ENCODE assay signal across 20 cellular contexts in the genomic region with DNA sequence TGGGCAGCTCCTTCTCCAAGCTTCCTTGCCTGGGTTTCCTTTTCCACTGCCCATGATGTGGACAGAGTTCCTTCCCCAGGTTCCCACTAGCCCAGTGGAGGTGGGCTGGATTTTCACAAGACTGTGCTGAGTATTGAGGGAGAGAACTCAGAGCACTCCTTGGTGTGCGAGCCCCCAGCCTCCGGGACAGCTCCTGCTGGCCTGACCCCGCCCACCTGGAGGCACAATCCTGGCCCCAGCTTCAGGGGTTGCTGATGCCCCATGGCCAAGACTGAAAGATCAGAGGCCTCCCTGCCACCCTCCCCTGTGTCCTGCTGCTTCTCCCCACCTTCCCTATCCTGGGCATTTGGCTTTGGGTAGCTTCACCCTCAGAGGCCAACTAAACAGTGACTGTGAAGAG. TPM values are rescaled to one million over a fixed set of nuclear protein-coding genes. Genes with fewer than 3 reads are reported as not detected.
DNase-seq lines count a peak whose midpoint lies in the region; ATAC-seq and TF ChIP-seq lines count a peak whose summit lies in the region.
"Had no signal": no experiment of that assay in that cellular context is flagged by ENCODE, and none has a peak within 500 bp of the region (broad histone marks: within the 10 kb centered on the region; RNA-seq: fewer than 3 reads in every experiment).

No MANE protein-coding gene starts in this region.

- H3K27me3 ChIP-seq in heart left ventricle: peaks cover 0 to 32% (median 7%) of the 10 kb centered on the region in 9 donors
- peaks cover 81% of the 10 kb centered on the region for H3K27me3 ChIP-seq in H7 (ENCODE audit: control insufficient read depth, insufficient read depth, low read length)
- no peaks in the 10 kb centered on the region for H3K27me3 ChIP-seq in thyroid gland

- H3K27ac Mint-ChIP-seq in stimulated activated memory B cell treated with anti-CD40 and anti-IgM and Interleukin-4, amounts not matched to agents 10 μg/mL and 1 μg/mL and 100 μg/mL, for 72 hours: no peak overlapping the region
- H3K27ac Mint-ChIP-seq: CD4-positive, alpha-beta memory T cell; HFFc6 had no signal

- peak; percentile 27 for DNase-seq in activated CD4-positive, CD25-positive, alpha-beta regulatory T cell treated with anti-CD3 and anti-CD28 coated beads, Interleukin-2, amount 50 U/mL, for 72 hours
- DNase-seq in Right ventricle myocardium superior (peak; percentile 26), heart left ventricle (no peak), H7 (peak; percentile 53), posterior vena cava (ENCODE audit: low spot score) (peak; percentile 30), thyroid gland (no peak)
- DNase-seq: 8988T; Calu3; CD4-positive, alpha-beta memory T cell; DMS 273 treated with DMSO at 0.1 percent for 48 hours; DND-41; EL; GM23248; HCEC 1CT; HFFc6 had no signal

- H3K9me3 ChIP-seq in heart left ventricle (no peaks in the 10 kb centered on the region), thyroid gland (no peaks in the 10 kb centered on the region)
- H3K9me3 ChIP-seq: BLaER1 had no signal

- no peak for TF ChIP-seq POLR2A in heart left ventricle (IDR thresholded peaks at IDR 0.05)
- TF ChIP-seq POLR2A in thyroid gland (IDR thresholded peaks at IDR 0.05): no peak

- no peak for TF ChIP-seq CTCF in heart left ventricle (IDR thresholded peaks at IDR 0.05)
- no peak for TF ChIP-seq CTCF in thyroid gland (IDR thresholded peaks at IDR 0.05)

- ATAC-seq in activated CD4-positive, CD25-positive, alpha-beta regulatory T cell treated with anti-CD3 and anti-CD28 coated beads, Interleukin-2, amount 50 U/mL, for 24 hours: no peak
- ATAC-seq in Right ventricle myocardium superior (ENCODE audit: poor library complexity) (no peak), heart left ventricle (no peak)
- ATAC-seq in stimulated activated memory B cell treated with anti-CD40 and anti-IgM and Interleukin-4, amounts not matched to agents 10 μg/mL and 1 μg/mL and 100 μg/mL, for 72 hours: no peak

- peaks cover 0 to 15% (median 13%) of the 10 kb centered on the region in 12 donors for H3K4me1 ChIP-seq in heart left ventricle
- peaks cover 12 to 13% of the 10 kb centered on the region in 2 donors for H3K4me1 ChIP-seq in thyroid gland

- H3K4me3 Mint-ChIP-seq in stimulated activated memory B cell treated with anti-CD40 and anti-IgM and Interleukin-4, amounts not matched to agents 10 μg/mL and 1 μg/mL and 100 μg/mL, for 72 hours: no peak overlapping the region
- H3K4me3 Mint-ChIP-seq: CD14-positive monocyte; CD4-positive, alpha-beta memory T cell; HFFc6 had no signal

- H3K9me3 Mint-ChIP-seq in stimulated activated memory B cell treated with anti-CD40 and anti-IgM and Interleukin-4, amounts not matched to agents 10 μg/mL and 1 μg/mL and 100 μg/mL, for 72 hours: no peaks in the 10 kb centered on the region
- H3K9me3 Mint-ChIP-seq: HFFc6 had no signal

- peaks cover 59% of the 10 kb centered on the region for H3K27me3 Mint-ChIP-seq in stimulated activated memory B cell treated with anti-CD40 and anti-IgM and Interleukin-4, amounts not matched to agents 10 μg/mL and 1 μg/mL and 100 μg/mL, for 72 hours

- H3K27ac ChIP-seq in heart left ventricle: no peak overlapping the region
- no peak overlapping the region for H3K27ac ChIP-seq in thyroid gland
- H3K27ac ChIP-seq: BLaER1, GM23248 had no signal

- H3K36me3 ChIP-seq in heart left ventricle (no peaks in the 10 kb centered on the region), H7 (replicated peaks; ENCODE audit: control insufficient read depth, insufficient read depth, low read length) (no peaks in the 10 kb centered on the region), thyroid gland (no peaks in the 10 kb centered on the region)
- H3K36me3 ChIP-seq: BLaER1 had no signal

- H3K4me1 Mint-ChIP-seq in stimulated activated memory B cell treated with anti-CD40 and anti-IgM and Interleukin-4, amounts not matched to agents 10 μg/mL and 1 μg/mL and 100 μg/mL, for 72 hours: peaks cover 27% of the 10 kb centered on the region

- intact Hi-C loops in Right ventricle myocardium superior (cut with DNase I): no loop called here
- intact Hi-C loops in heart left ventricle (cut with DNase I): loop anchor here in 1 of 10 donors (5.0 kb wide), 1 partner anchor 36 kb away; no protein-coding TSS in a partner anchor
- intact Hi-C loops in posterior vena cava (cut with DNase I): no loop called here
- intact Hi-C loops in thyroid gland (cut with DNase I): no loop called here

- no peaks in the 10 kb centered on the region for H3K36me3 Mint-ChIP-seq in stimulated activated memory B cell treated with anti-CD40 and anti-IgM and Interleukin-4, amounts not matched to agents 10 μg/mL and 1 μg/mL and 100 μg/mL, for 72 hours
- H3K36me3 Mint-ChIP-seq: CD4-positive, alpha-beta memory T cell had no signal

- WGBS in heart left ventricle, 4 donors: 70 to 100% (median 81%) methylated on average over 2 to 3 of the region's 3 CpGs
- WGBS in thyroid gland, 2 donors: 79% methylated on average over 3 of the region's 3 CpGs; no CpG with 5 or more reads in 1 of the 2 donors

- H3K4me3 ChIP-seq in heart left ventricle: no peak overlapping the region
- no peak overlapping the region for H3K4me3 ChIP-seq in H7 (ENCODE audit: insufficient read depth, low read depth, low read length)
- no peak overlapping the region for H3K4me3 ChIP-seq in thyroid gland (replicated peaks in 1 of 3)
- H3K4me3 ChIP-seq: BLaER1, GM23248 had no signal

RNA-seq across cellular contexts. Expression of a gene that starts 7.7 kb away (rescaled TPM):
- total RNA-seq in Right ventricle myocardium superior (0.16 TPM), heart left ventricle (1 to 10 TPM in 3 of 9 donors, under 1 TPM in 6; 0.19 to 2.2 (median 0.40) TPM), posterior vena cava (under 1 TPM; 0.10 to 0.28 TPM), thyroid gland (1 to 10 TPM in 2 of 4 donors, under 1 TPM in 1, not detected in 1; 0.94 to 2.2 (median 2.1) TPM)
- polyA plus RNA-seq in heart left ventricle: under 1 TPM; 0.14 to 0.42 TPM
- total RNA-seq in H7 (2014; rRNA removed; shearing (Covaris generic)): 0.97 TPM in 1 of 2 replicates, not detected in the other
- total RNA-seq: GM23248 had no signal

RNA-seq across cellular contexts. Expression of a gene that starts 21.5 kb away (rescaled TPM):
- total RNA-seq in Right ventricle myocardium superior (83.0 TPM), heart left ventricle (100 to 1,000 TPM in 3 of 9 donors, 10 to 100 TPM in 6; 70.0 to 122 (median 88.3) TPM), posterior vena cava (10 to 100 TPM; 37.3 to 38.1 TPM), thyroid gland (100 to 1,000 TPM in 1 of 4 donors, 10 to 100 TPM in 3; 56.7 to 111 (median 69.2) TPM)
- 10 to 100 TPM; 64.2 to 80.3 TPM for polyA plus RNA-seq in heart left ventricle
- 113 and 124 TPM in 2 replicates for total RNA-seq in H7 (2014; rRNA removed; shearing (Covaris generic))

RNA-seq across cellular contexts. Expression of a gene that starts 59.0 kb away (rescaled TPM):
- total RNA-seq in Right ventricle myocardium superior (0.46 TPM), heart left ventricle (under 1 TPM; 0.23 to 0.78 (median 0.48) TPM), posterior vena cava (under 1 TPM in 1 of 2 donors, not detected in 1; 0.14 TPM), thyroid gland (1 to 10 TPM; 1.1 to 2.1 (median 1.4) TPM)
- under 1 TPM; 0.17 to 0.30 TPM for polyA plus RNA-seq in heart left ventricle
- total RNA-seq in H7 (2014; rRNA removed; shearing (Covaris generic)): 0.11 and 0.21 TPM in 2 replicates
- total RNA-seq: G401 had no signal
- polyA plus RNA-seq: CD14-positive monocyte had no signal

Comparison
In these comparisons a context has a peak if more than half of its experiments do, and no peak if none do; other contexts are left out.
1. DNase-seq: peak in activated CD4-positive, CD25-positive, alpha-beta regulatory T cell treated with anti-CD3 and anti-CD28 coated beads, Interleukin-2, amount 50 U/mL, for 72 hours (single experiment), Right ventricle myocardium superior (single experiment), H7 (single experiment) and posterior vena cava (single experiment); none in heart left ventricle (0 of 5) and thyroid gland (0 of 2).